In the genomic region with DNA sequence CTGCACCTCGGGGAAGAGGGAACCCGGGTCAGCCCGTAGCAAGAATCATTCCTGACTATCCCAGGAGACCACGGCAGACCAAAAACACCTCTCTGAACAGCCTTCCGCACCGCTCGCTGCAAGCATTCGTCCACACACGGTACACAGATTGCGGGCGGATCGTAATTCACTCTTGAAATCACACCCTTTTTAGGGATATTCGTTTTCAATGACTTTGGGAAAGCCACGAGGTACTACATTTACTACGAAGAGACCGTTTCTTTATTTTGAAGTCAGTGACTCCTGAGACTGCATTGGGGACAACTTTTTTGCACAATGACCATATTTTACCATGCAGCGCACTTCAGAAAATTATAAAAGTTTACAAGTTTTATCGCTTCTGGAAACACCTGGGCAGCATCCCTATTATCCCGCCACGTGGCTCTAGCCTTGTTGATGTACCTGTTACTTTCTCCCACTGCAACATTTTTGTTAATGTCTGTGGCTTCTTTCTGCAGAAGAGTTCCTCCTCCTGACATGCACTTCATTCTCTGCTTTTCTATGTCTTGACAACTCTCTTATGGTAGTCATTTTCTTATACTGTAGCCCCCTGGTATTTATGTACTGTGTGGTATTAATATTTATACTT, we compare ENCODE assay signal across 8 cellular contexts. TPM values are rescaled to one million over a fixed set of nuclear protein-coding genes. Genes with fewer than 3 reads are reported as not detected.
A peak's percentile ranks its signal among the peaks of the same experiment; 100 is the strongest.
DNase-seq lines count a peak whose midpoint lies in the region; ATAC-seq and TF ChIP-seq lines count a peak whose summit lies in the region.

No MANE protein-coding gene starts in this region.

- H3K14ac ChIP-seq in neuronal stem cell (ENCODE audit: low read length): peak overlapping the region; percentile 75

- intact Hi-C loops in PC-9 (cut with micrococcal nuclease; ENCODE audit: unreplicated experiment): loop anchor here (1.0 to 10.0 kb wide), 6 partner anchors 66 to 604 kb away; a partner anchor contains a TSS

- no CpG with 5 or more reads among the region's 20 CpGs for WGBS in neuronal stem cell (ENCODE audit: extremely low coverage in 2 of 2, insufficient read length in 2 of 2, insufficient replicate concordance in 1 of 2), 2 donors

- H3K27ac Mint-ChIP-seq in activated naive CD4-positive, alpha-beta T cell treated with anti-CD3 and anti-CD28 coated beads, Interleukin-2, amount 10 ng/mL, durations not matched to agents 7 days and 5 days: peak overlapping the region; percentile 82

- H3K4ac ChIP-seq in neuronal stem cell (ENCODE audit: low read length): no peak overlapping the region

- peaks cover 49% of the 10 kb centered on the region for H3K27me3 Mint-ChIP-seq in activated naive CD4-positive, alpha-beta T cell treated with anti-CD3 and anti-CD28 coated beads, Interleukin-2, amount 10 ng/mL, durations not matched to agents 7 days and 5 days

- no peak for ATAC-seq in GM21717 (IDR thresholded peaks at IDR 0.05; ENCODE audit: unreplicated experiment)

- H3K4me1 Mint-ChIP-seq in activated naive CD4-positive, alpha-beta T cell treated with anti-CD3 and anti-CD28 coated beads, Interleukin-2, amount 10 ng/mL, durations not matched to agents 7 days and 5 days: peaks cover 23% of the 10 kb centered on the region

- H2BK12ac ChIP-seq in neuronal stem cell (ENCODE audit: low read length): no peak overlapping the region

- no peaks in the 10 kb centered on the region for H3K9me2 ChIP-seq in PC-9 (ENCODE audit: insufficient read depth)

- no peaks in the 10 kb centered on the region for H3K79me1 ChIP-seq in neuronal stem cell (ENCODE audit: low read depth, low read length)

- H3K9me3 ChIP-seq in PC-9 (ENCODE audit: insufficient read depth, low read depth): no peaks in the 10 kb centered on the region
- peaks cover 0 to 9% of the 10 kb centered on the region in 2 donors for H3K9me3 ChIP-seq in neuronal stem cell (replicated peaks in 1 of 2; ENCODE audit: control insufficient read depth in 2 of 2, insufficient read depth in 1 of 2, low read depth in 1 of 2, low read length in 2 of 2)

- CTCF ChIA-PET in activated naive CD4-positive, alpha-beta T cell treated with anti-CD3 and anti-CD28 coated beads, Interleukin-2, amount 10 ng/mL, durations not matched to agents 7 days and 5 days (lab: Charles Lee): no interaction called here
- CTCF ChIA-PET in PC-9 (lab: Charles Lee): no interaction called here

- peak overlapping the region; percentile 80 for H3K23ac ChIP-seq in neuronal stem cell (ENCODE audit: low read depth, low read length, poor library complexity)

- H2AFZ ChIP-seq in PC-9 (peak overlapping the region; percentile 88), neuronal stem cell (ENCODE audit: low read length) (peak overlapping the region; percentile 90)

- H3K79me2 ChIP-seq in PC-9 (ENCODE audit: low read depth): peaks cover 64% of the 10 kb centered on the region

- no peaks in the 10 kb centered on the region for H3K9me3 Mint-ChIP-seq in activated naive CD4-positive, alpha-beta T cell treated with anti-CD3 and anti-CD28 coated beads, Interleukin-2, amount 10 ng/mL, durations not matched to agents 7 days and 5 days

- peak overlapping the region; percentile 84 for H2AK5ac ChIP-seq in neuronal stem cell (ENCODE audit: low read depth, low read length)

- BruUV-seq in PC-9 (replicated peaks; lab: Mats Ljungman, UMichigan): TSS peak; percentile 74

- H4K20me1 ChIP-seq in PC-9 (ENCODE audit: insufficient read depth): no peaks in the 10 kb centered on the region; the same call in 1 of the 2 replicates

- H3K4me2 ChIP-seq in PC-9 (peak overlapping the region; percentile 97), neuronal stem cell (ENCODE audit: insufficient read depth, low read length, poor library complexity, severe bottlenecking) (peak overlapping the region; percentile 81)

- H4K8ac ChIP-seq in neuronal stem cell (ENCODE audit: low read depth, low read length): no peak overlapping the region

- H2BK5ac ChIP-seq in neuronal stem cell (ENCODE audit: low read length): peak overlapping the region; percentile 99

- H3K36me3 Mint-ChIP-seq in activated naive CD4-positive, alpha-beta T cell treated with anti-CD3 and anti-CD28 coated beads, Interleukin-2, amount 10 ng/mL, durations not matched to agents 7 days and 5 days: no peaks in the 10 kb centered on the region

- H2BK15ac ChIP-seq in neuronal stem cell (ENCODE audit: low read length): peak overlapping the region; percentile 85

- DNase-seq in activated naive CD4-positive, alpha-beta T cell treated with anti-CD3 and anti-CD28 coated beads, Interleukin-2, amount 10 ng/mL, durations not matched to agents 7 days and 5 days: peak; percentile 58
- DNase-seq in activated naive CD4-positive, alpha-beta T cell (lab: John Stamatoyannopoulos, UW): no peak
- DNase-seq in PC-9 (peak in 1 of 2 experiments; percentile 70), epithelial cell of esophagus (ENCODE audit: low read depth) (peak; percentile 16), neuronal stem cell (ENCODE audit: low spot score) (no peak)
- DNase-seq in stimulated activated CD4-positive, alpha-beta T cell treated with anti-CD3 and anti-CD28 coated beads, Interleukin-15, amount 100 ng/mL, for 24 hours: no peak
- DNase-seq in stimulated activated CD4-positive, alpha-beta T cell treated with anti-CD3 and anti-CD28 coated beads, Interleukin-4, amount 100 ng/mL, for 4 hours: no peak

- peak overlapping the region; percentile 84 for H3K9ac ChIP-seq in neuronal stem cell (ENCODE audit: low read depth, low read length, poor library complexity)

- no peak overlapping the region for H4K91ac ChIP-seq in neuronal stem cell (ENCODE audit: low read depth, low read length, poor library complexity)

- no peak overlapping the region for H2BK120ac ChIP-seq in neuronal stem cell (ENCODE audit: low read depth, low read length)

- H3K36me3 ChIP-seq in PC-9 (ENCODE audit: low read depth) (no peaks in the 10 kb centered on the region), neuronal stem cell (replicated peaks in 1 of 2; ENCODE audit: control insufficient read depth in 2 of 2, insufficient read depth in 2 of 2, low read length in 2 of 2) (no peaks in the 10 kb centered on the region)

- H3F3A ChIP-seq in PC-9 (ENCODE audit: insufficient read depth, low read depth): peaks cover 27% of the 10 kb centered on the region

- TF ChIP-seq CTCF in PC-9 (conservative IDR thresholded peaks at IDR 0.05): no peak
- no peak for TF ChIP-seq CTCF in epithelial cell of esophagus (IDR thresholded peaks at IDR 0.05; ENCODE audit: insufficient read depth, low read depth, low read length, missing control alignments)

- POLR2A ChIA-PET in PC-9 (lab: Charles Lee; ENCODE audit: unreplicated experiment): no interaction called here

- H3K4me1 ChIP-seq in PC-9 (replicated peaks; ENCODE audit: insufficient read depth) (peaks cover 49% of the 10 kb centered on the region), neuronal stem cell (ENCODE audit: control insufficient read depth in 2 of 2, insufficient read depth in 1 of 2, low read depth in 1 of 2, low read length in 2 of 2) (peaks cover 3 to 16% of the 10 kb centered on the region in 2 donors)

- H3K4me3 ChIP-seq in PC-9 (peak overlapping the region; percentile 69), epithelial cell of esophagus (ENCODE audit: low read length) (peak overlapping the region; percentile 43), neuronal stem cell (ENCODE audit: low read length in 2 of 2) (peak overlapping the region; percentile 64 to 84)

- H3K18ac ChIP-seq in neuronal stem cell (ENCODE audit: low read length): peak overlapping the region; percentile 97

- no peaks in the 10 kb centered on the region for H3K27me3 ChIP-seq in PC-9 (ENCODE audit: insufficient read depth, low read depth)
- H3K27me3 ChIP-seq in neuronal stem cell (ENCODE audit: control insufficient read depth in 3 of 3, insufficient read depth in 3 of 3, low read depth in 1 of 3, low read length in 3 of 3): no peaks in the 10 kb centered on the region

- H3K27ac ChIP-seq in PC-9: peak overlapping the region; percentile 85
- peak overlapping the region; percentile 94 for H3K27ac ChIP-seq in neuronal stem cell (replicated peaks; ENCODE audit: low read length)

- H3K4me3 Mint-ChIP-seq in activated naive CD4-positive, alpha-beta T cell treated with anti-CD3 and anti-CD28 coated beads, Interleukin-2, amount 10 ng/mL, durations not matched to agents 7 days and 5 days: peak overlapping the region; percentile 84

RNA-seq across cellular contexts. Expression of a gene that starts 1.2 kb away (rescaled TPM):
- 105 and 133 TPM in 2 replicates for total RNA-seq in PC-9 (2021)
- 33.9 TPM for polyA plus RNA-seq in neuronal stem cell (2013, experiment 1 of 2)
- polyA plus RNA-seq in neuronal stem cell (2013, experiment 2 of 2): 33.7 TPM

Comparison
In these comparisons a context has a peak if more than half of its experiments do, and no peak if none do; other contexts are left out.
1. DNase-seq: peak in activated naive CD4-positive, alpha-beta T cell treated with anti-CD3 and anti-CD28 coated beads, Interleukin-2, amount 10 ng/mL, durations not matched to agents 7 days and 5 days (single experiment) and epithelial cell of esophagus (single experiment); none in activated naive CD4-positive, alpha-beta T cell (0 of 4), neuronal stem cell (single experiment), stimulated activated CD4-positive, alpha-beta T cell treated with anti-CD3 and anti-CD28 coated beads, Interleukin-15, amount 100 ng/mL, for 24 hours (single experiment) and stimulated activated CD4-positive, alpha-beta T cell treated with anti-CD3 and anti-CD28 coated beads, Interleukin-4, amount 100 ng/mL, for 4 hours (0 of 2).
2. Peak in every context shown above with its lines, with median percentiles within 50 percentile points of each other: H3K4me3 ChIP-seq.